17 cellular contexts compared by ENCODE assay signal in the genomic region with DNA sequence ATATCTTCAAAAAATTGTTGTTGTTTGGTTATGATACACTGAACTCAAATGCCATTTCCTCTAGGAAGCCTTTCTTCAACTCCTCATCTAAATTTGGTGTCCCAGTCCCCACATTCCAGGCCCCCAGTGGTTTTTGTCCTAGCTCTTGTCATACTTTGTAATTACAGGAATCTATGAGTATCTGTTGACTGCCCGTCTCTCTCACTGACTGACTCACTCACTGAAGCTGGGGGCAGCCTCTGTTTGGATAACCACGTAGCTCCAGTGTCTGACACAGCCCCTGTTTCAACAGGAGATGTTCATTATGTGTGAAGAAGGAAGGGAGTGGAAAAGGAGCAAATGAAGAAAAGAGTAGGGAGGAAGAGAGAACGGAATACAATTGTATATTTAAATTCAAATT.
DNase-seq lines count a peak whose midpoint lies in the region; ATAC-seq and TF ChIP-seq lines count a peak whose summit lies in the region.
"Had no signal": no experiment of that assay in that cellular context is flagged by ENCODE, and none has a peak within 500 bp of the region (broad histone marks: within the 10 kb centered on the region; RNA-seq: fewer than 3 reads in every experiment).

No MANE protein-coding gene starts in this region.

- no peaks in the 10 kb centered on the region for H3K27me3 ChIP-seq in kidney epithelial cell (ENCODE audit: control insufficient read depth, insufficient read depth, low read length)
- H3K27me3 ChIP-seq: BLaER1, transverse colon had no signal

- H3K4me3 ChIP-seq in astrocyte of the spinal cord (ENCODE audit: low read depth, low read length) (no peak overlapping the region), kidney epithelial cell (ENCODE audit: low read depth, low read length) (no peak overlapping the region)
- H3K4me3 ChIP-seq: BLaER1, SK-N-MC, transverse colon had no signal

- peak; percentile 83; the same call in 1 of the 2 replicates for TF ChIP-seq EP300 in Ishikawa (IDR thresholded peaks at IDR 0.05; ENCODE audit: borderline replicate concordance)

- H3K36me3 ChIP-seq in kidney epithelial cell (ENCODE audit: control insufficient read depth, insufficient read depth, low read length): no peaks in the 10 kb centered on the region
- H3K36me3 ChIP-seq: BLaER1, transverse colon had no signal

- ATAC-seq in HG03196 (IDR thresholded peaks at IDR 0.05; ENCODE audit: unreplicated experiment): no peak
- no peak for ATAC-seq in HG03439 (IDR thresholded peaks at IDR 0.05; ENCODE audit: unreplicated experiment)
- ATAC-seq: naive thymus-derived CD4-positive, alpha-beta T cell had no signal

- in situ Hi-C loops in astrocyte of the spinal cord (cut with HindIII; ENCODE audit: low sequenced_read_pairs): no loop called here

- no peak for TF ChIP-seq RAD21 in Ishikawa (IDR thresholded peaks at IDR 0.05; ENCODE audit: low read depth)

- TF ChIP-seq CTCF in astrocyte of the spinal cord (IDR thresholded peaks at IDR 0.05; ENCODE audit: low read depth, low read length): no peak
- TF ChIP-seq CTCF in kidney epithelial cell (IDR thresholded peaks at IDR 0.05; ENCODE audit: insufficient read depth, low read length, poor library complexity, severe bottlenecking): no peak

- DNase-seq in AG08395 (ENCODE audit: low spot score): peak; percentile 70
- peak; percentile 83 for DNase-seq in astrocyte of the spinal cord (ENCODE audit: low read depth, low spot score)
- peak; percentile 88 for DNase-seq in kidney epithelial cell (ENCODE audit: low read depth)
- DNase-seq in medulla oblongata (ENCODE audit: extremely low spot score): no peak
- DNase-seq in activated CD4-positive, CD25-positive, alpha-beta regulatory T cell (lab: John Stamatoyannopoulos, UW): no peak
- DNase-seq: activated CD4-positive, alpha-beta T cell treated with anti-CD3 and anti-CD28 coated beads, Interleukin-2, amount 10 ng/mL, durations not matched to agents 7 days and 5 days; activated naive CD4-positive, alpha-beta T cell treated with anti-CD3 and anti-CD28 coated beads, Interleukin-2, amount 10 ng/mL, durations not matched to agents 7 days and 5 days; effector CD8-positive, alpha-beta T cell; H7; naive thymus-derived CD4-positive, alpha-beta T cell; NCI-H524; transverse colon had no signal

TF ChIP-seq in Ishikawa, 13 proteins besides CTCF, POLR2A, EP300 and RAD21:
- TF ChIP-seq, protein P1, sequence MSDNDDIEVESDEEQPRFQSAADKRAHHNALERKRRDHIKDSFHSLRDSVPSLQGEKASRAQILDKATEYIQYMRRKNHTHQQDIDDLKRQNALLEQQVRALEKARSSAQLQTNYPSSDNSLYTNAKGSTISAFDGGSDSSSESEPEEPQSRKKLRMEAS (IDR thresholded peaks at IDR 0.05): no peak
- peak; percentile 52; the same call in 1 of the 2 replicates for TF ChIP-seq FOXM1 (IDR thresholded peaks at IDR 0.05; ENCODE audit: borderline replicate concordance, low read depth)
- no peak for TF ChIP-seq EGR1 (IDR thresholded peaks at IDR 0.05)
- no peak for TF ChIP-seq NFIC (IDR thresholded peaks at IDR 0.05)
- TF ChIP-seq YY1 (IDR thresholded peaks at IDR 0.05; ENCODE audit: low read depth): no peak
- no peak for TF ChIP-seq ZBTB7A (IDR thresholded peaks at IDR 0.05; ENCODE audit: low read depth)
- TF ChIP-seq, protein P2, sequence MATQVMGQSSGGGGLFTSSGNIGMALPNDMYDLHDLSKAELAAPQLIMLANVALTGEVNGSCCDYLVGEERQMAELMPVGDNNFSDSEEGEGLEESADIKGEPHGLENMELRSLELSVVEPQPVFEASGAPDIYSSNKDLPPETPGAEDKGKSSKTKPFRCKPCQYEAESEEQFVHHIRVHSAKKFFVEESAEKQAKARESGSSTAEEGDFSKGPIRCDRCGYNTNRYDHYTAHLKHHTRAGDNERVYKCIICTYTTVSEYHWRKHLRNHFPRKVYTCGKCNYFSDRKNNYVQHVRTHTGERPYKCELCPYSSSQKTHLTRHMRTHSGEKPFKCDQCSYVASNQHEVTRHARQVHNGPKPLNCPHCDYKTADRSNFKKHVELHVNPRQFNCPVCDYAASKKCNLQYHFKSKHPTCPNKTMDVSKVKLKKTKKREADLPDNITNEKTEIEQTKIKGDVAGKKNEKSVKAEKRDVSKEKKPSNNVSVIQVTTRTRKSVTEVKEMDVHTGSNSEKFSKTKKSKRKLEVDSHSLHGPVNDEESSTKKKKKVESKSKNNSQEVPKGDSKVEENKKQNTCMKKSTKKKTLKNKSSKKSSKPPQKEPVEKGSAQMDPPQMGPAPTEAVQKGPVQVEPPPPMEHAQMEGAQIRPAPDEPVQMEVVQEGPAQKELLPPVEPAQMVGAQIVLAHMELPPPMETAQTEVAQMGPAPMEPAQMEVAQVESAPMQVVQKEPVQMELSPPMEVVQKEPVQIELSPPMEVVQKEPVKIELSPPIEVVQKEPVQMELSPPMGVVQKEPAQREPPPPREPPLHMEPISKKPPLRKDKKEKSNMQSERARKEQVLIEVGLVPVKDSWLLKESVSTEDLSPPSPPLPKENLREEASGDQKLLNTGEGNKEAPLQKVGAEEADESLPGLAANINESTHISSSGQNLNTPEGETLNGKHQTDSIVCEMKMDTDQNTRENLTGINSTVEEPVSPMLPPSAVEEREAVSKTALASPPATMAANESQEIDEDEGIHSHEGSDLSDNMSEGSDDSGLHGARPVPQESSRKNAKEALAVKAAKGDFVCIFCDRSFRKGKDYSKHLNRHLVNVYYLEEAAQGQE (IDR thresholded peaks at IDR 0.05; ENCODE audit: low read depth): no peak
- no peak for TF ChIP-seq CEBPB (IDR thresholded peaks at IDR 0.05)
- no peak for TF ChIP-seq USF1 (IDR thresholded peaks at IDR 0.05)
- peak; percentile 85 for TF ChIP-seq TEAD4 (IDR thresholded peaks at IDR 0.05)
- no peak for TF ChIP-seq TAF1 (IDR thresholded peaks at IDR 0.05; ENCODE audit: low read depth)
- TF ChIP-seq TCF12 (IDR thresholded peaks at IDR 0.05; ENCODE audit: low read depth): peak; percentile 69
- no peak for TF ChIP-seq CREB1 (IDR thresholded peaks at IDR 0.05; ENCODE audit: low read depth)

Comparison
In these comparisons a context has a peak if more than half of its experiments do, and no peak if none do; other contexts are left out.
1. DNase-seq: peak in AG08395 (single experiment), astrocyte of the spinal cord (single experiment) and kidney epithelial cell (single experiment); none in medulla oblongata (single experiment) and activated CD4-positive, CD25-positive, alpha-beta regulatory T cell (0 of 4).